In the genomic region with DNA sequence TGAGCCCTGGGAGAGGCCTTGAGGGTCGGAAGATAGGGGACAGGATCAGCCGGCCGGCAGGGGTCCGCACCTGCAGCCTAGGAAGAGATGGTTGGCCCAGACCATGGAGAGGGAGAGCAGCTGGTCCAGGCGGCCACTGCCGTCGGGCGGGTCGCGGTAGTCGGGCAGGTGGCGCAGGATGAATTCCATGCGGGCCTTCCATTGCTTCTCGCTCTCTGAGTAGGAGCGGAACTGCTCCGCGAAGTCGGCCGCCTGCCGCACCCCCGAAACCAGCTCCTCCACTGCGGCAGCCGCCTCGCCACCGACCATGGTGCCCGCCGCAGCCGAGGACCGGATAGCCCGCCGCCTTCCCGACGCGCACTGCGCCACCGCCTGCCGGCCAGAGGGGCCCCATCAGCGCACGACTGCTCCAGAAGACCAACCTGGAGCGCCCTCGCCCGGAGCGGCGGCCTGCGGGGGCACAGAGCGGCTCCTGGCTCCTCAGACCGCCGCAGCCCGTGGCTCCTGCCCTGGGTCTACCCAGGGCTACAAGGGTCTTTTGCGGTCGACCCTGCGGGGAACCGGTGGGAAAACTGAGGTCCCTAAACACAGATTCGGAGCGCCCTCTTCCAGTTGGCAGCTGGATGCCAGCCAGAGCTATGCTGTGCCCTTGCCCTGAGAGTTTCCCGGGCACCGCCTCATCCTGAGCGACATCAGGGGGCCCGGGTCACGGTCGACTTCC, we compare ENCODE assay signal across 8 cellular contexts. TPM values are rescaled to one million over a fixed set of nuclear protein-coding genes. Genes with fewer than 3 reads are reported as not detected.
DNase-seq lines count a peak whose midpoint lies in the region; ATAC-seq and TF ChIP-seq lines count a peak whose summit lies in the region.

A gene with protein sequence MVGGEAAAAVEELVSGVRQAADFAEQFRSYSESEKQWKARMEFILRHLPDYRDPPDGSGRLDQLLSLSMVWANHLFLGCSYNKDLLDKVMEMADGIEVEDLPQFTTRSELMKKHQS (minus strand): TSS at position 336 of the 721 bp plus-strand sequence. CDS start 27 bp downstream, at position 309.

- peak within 1 kb of the TSS; percentile 90 for H3K4me3 Mint-ChIP-seq in CD8-positive, alpha-beta T cell
- peak within 1 kb of the TSS; percentile 96 for H3K4me3 Mint-ChIP-seq in activated CD8-positive, alpha-beta T cell treated with anti-CD3 and anti-CD28 coated beads, Interleukin-2, amount 10 ng/mL, durations not matched to agents 7 days and 5 days

- CTCF ChIA-PET in CD8-positive, alpha-beta T cell (lab: Charles Lee): interaction anchor here (0.7 to 2.3 kb wide), 30 partner anchors 13 to 175 kb away, joined by 3 to 19 read pairs (median 4); a partner anchor contains a TSS
- CTCF ChIA-PET in activated CD8-positive, alpha-beta T cell treated with anti-CD3 and anti-CD28 coated beads, Interleukin-2, amount 10 ng/mL, durations not matched to agents 7 days and 5 days (lab: Charles Lee): interaction anchor here (0.8 to 7.8 kb wide), 34 partner anchors 14 to 493 kb away, joined by 3 to 45 read pairs (median 5); a partner anchor contains a TSS

- no peaks in the 10 kb centered on the region for H3K9me3 ChIP-seq in CD8-positive, alpha-beta T cell (ENCODE audit: low read length)
- no peaks in the 10 kb centered on the region for H3K9me3 ChIP-seq in lung (ENCODE audit: control insufficient read depth in 2 of 2, insufficient read depth in 1 of 2, low read length in 1 of 2)

- H3K9me3 Mint-ChIP-seq in CD8-positive, alpha-beta T cell: no peaks in the 10 kb centered on the region
- H3K9me3 Mint-ChIP-seq in activated CD8-positive, alpha-beta T cell treated with anti-CD3 and anti-CD28 coated beads, Interleukin-2, amount 10 ng/mL, durations not matched to agents 7 days and 5 days (ENCODE audit: insufficient read depth): no peaks in the 10 kb centered on the region

- no peaks in the 10 kb centered on the region for H3K27me3 Mint-ChIP-seq in CD8-positive, alpha-beta T cell (ENCODE audit: low read depth)
- H3K27me3 Mint-ChIP-seq in activated CD8-positive, alpha-beta T cell treated with anti-CD3 and anti-CD28 coated beads, Interleukin-2, amount 10 ng/mL, durations not matched to agents 7 days and 5 days (ENCODE audit: low read depth): no peaks in the 10 kb centered on the region

- peak; percentile 99 for ATAC-seq in CD8-positive, alpha-beta T cell
- ATAC-seq in GM19397 (IDR thresholded peaks at IDR 0.05; ENCODE audit: unreplicated experiment) (peak; percentile 97), HG03565 (IDR thresholded peaks at IDR 0.05; ENCODE audit: unreplicated experiment) (peak; percentile 81), lung (ENCODE audit: insufficient read depth, low FRiP score) (peak; percentile 98)
- peak; percentile 100 for ATAC-seq in activated CD8-positive, alpha-beta T cell treated with anti-CD3 and anti-CD28 coated beads, Interleukin-2, amount 10 ng/mL, durations not matched to agents 7 days and 5 days

- H3K36me3 ChIP-seq in CD8-positive, alpha-beta T cell (ENCODE audit: insufficient read depth, low read length): no peaks in the 10 kb centered on the region
- H3K36me3 ChIP-seq in lung (ENCODE audit: control insufficient read depth in 2 of 2, insufficient read depth in 2 of 2, low read length in 2 of 2): peaks cover 0 to 3% of the 10 kb centered on the region in 2 donors

- H3K4me1 ChIP-seq in CD8-positive, alpha-beta T cell (ENCODE audit: insufficient read depth, low read length): peaks cover 23% of the 10 kb centered on the region
- H3K4me1 ChIP-seq in lung (ENCODE audit: control insufficient read depth in 2 of 2, insufficient read depth in 2 of 2, low read length in 2 of 2): peaks cover 9 to 10% of the 10 kb centered on the region in 2 donors

- TF ChIP-seq CTCF in CD8-positive, alpha-beta T cell (IDR thresholded peaks at IDR 0.05): peak; percentile 73
- peak; percentile 81 for TF ChIP-seq CTCF in lung (IDR thresholded peaks at IDR 0.05; ENCODE audit: control extremely low read depth, extremely low read depth)

- intact Hi-C loops in CD8-positive, alpha-beta T cell (cut with DNase I, micrococcal nuclease): loop anchor here (1.0 to 10.0 kb wide), 11 partner anchors 26 to 237 kb away; a partner anchor contains a TSS

- H3K4me3 ChIP-seq in CD8-positive, alpha-beta T cell (ENCODE audit: low read depth, low read length): peak within 1 kb of the TSS; percentile 77
- peak within 1 kb of the TSS; percentile 90 for H3K4me3 ChIP-seq in lung

- peaks cover 8% of the 10 kb centered on the region for H3K36me3 Mint-ChIP-seq in CD8-positive, alpha-beta T cell
- H3K36me3 Mint-ChIP-seq in activated CD8-positive, alpha-beta T cell treated with anti-CD3 and anti-CD28 coated beads, Interleukin-2, amount 10 ng/mL, durations not matched to agents 7 days and 5 days (ENCODE audit: low read depth): peaks cover 11% of the 10 kb centered on the region

- H3K4me1 Mint-ChIP-seq in CD8-positive, alpha-beta T cell (ENCODE audit: low read depth): peaks cover 38% of the 10 kb centered on the region
- peaks cover 36% of the 10 kb centered on the region for H3K4me1 Mint-ChIP-seq in activated CD8-positive, alpha-beta T cell treated with anti-CD3 and anti-CD28 coated beads, Interleukin-2, amount 10 ng/mL, durations not matched to agents 7 days and 5 days (ENCODE audit: low read depth)

- peak within 1 kb of the TSS; percentile 65 for H3K27ac ChIP-seq in CD8-positive, alpha-beta T cell (ENCODE audit: low read depth, low read length)
- peak within 1 kb of the TSS; percentile 68 to 90 for H3K27ac ChIP-seq in lung (ENCODE audit: low read depth in 1 of 2, low read length in 1 of 2)

- no peaks in the 10 kb centered on the region for H3K27me3 ChIP-seq in CD8-positive, alpha-beta T cell (ENCODE audit: insufficient read depth, low read length)
- no peaks in the 10 kb centered on the region for H3K27me3 ChIP-seq in lung (ENCODE audit: control insufficient read depth, insufficient read depth)

- WGBS in lung, 2 donors: 0% methylated on average over 55 to 61 of the region's 61 CpGs

- POLR2A ChIA-PET in CD8-positive, alpha-beta T cell (lab: Charles Lee): interaction anchor here (0.7 to 4.7 kb wide), 11 partner anchors 10 to 327 kb away, joined by 3 to 64 read pairs (median 4); a partner anchor contains a TSS
- POLR2A ChIA-PET in activated CD8-positive, alpha-beta T cell treated with anti-CD3 and anti-CD28 coated beads, Interleukin-2, amount 10 ng/mL, durations not matched to agents 7 days and 5 days (lab: Charles Lee): interaction anchor here (0.5 to 4.4 kb wide), 19 partner anchors 25 to 345 kb away, joined by 3 to 29 read pairs (median 5); a partner anchor contains a TSS

- peak within 1 kb of the TSS; percentile 90 for H3K27ac Mint-ChIP-seq in CD8-positive, alpha-beta T cell
- H3K27ac Mint-ChIP-seq in activated CD8-positive, alpha-beta T cell treated with anti-CD3 and anti-CD28 coated beads, Interleukin-2, amount 10 ng/mL, durations not matched to agents 7 days and 5 days: peak within 1 kb of the TSS; percentile 87

- peak; percentile 81 to 95 (median 91) for DNase-seq in CD8-positive, alpha-beta T cell
- DNase-seq in NCI-H82 (lab: John Stamatoyannopoulos, UW) (peak; percentile 89), ecto neural progenitor cell (ENCODE audit: low spot score) (peak; percentile 94), lung (ENCODE audit: low spot score) (peak; percentile 90)
- peak; percentile 92 for DNase-seq in activated CD8-positive, alpha-beta T cell treated with anti-CD3 and anti-CD28 coated beads, Interleukin-2, amount 10 ng/mL, durations not matched to agents 7 days and 5 days
- DNase-seq in stimulated activated CD4-positive, alpha-beta T cell treated with anti-CD3 and anti-CD28 coated beads, TNF-alpha, amount 100 ng/mL, for 4 hours (ENCODE audit: low read depth in 3 of 3): peak; percentile 78 to 83 (median 80)

RNA-seq across cellular contexts. Expression of the gene that starts here (rescaled TPM):
- 10 to 100 TPM; 14.7 to 15.5 TPM for total RNA-seq in CD8-positive, alpha-beta T cell
- 10 to 100 TPM; 31.3 to 32.5 TPM for total RNA-seq in activated CD8-positive, alpha-beta T cell treated with anti-CD3 and anti-CD28 coated beads, Interleukin-2, amount 10 ng/mL, durations not matched to agents 7 days and 5 days
- 10 to 100 TPM; 10.9 to 22.1 TPM for total RNA-seq in lung
- polyA plus RNA-seq in lung: 10 to 100 TPM; 16.0 to 43.2 TPM

Comparison
In these comparisons a context has a peak if more than half of its experiments do, and no peak if none do; other contexts are left out.
1. Peak in every context shown above with its lines: DNase-seq, ATAC-seq, H3K4me3 ChIP-seq and H3K27ac ChIP-seq.